26 cellular contexts compared by ENCODE assay signal in the genomic region with DNA sequence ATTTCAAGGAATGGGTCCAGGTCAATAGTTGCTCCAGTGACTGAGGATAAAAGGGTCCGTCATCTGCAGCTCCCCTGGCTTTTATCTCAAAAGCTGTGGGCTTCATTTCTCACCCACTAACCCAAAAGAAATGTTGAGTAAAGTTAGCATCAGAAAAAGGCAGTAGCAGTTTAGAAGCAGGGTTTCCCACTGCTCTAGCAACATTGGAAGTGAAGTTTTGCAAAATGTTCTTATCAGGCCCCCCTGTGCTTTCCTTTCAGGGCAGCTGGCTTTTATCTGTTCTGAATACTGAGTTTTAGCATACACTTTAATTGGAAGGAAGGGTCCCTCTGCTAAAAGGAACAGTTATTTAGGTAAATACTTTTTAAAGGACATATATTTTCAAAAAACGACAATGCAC.
"Had no signal": no experiment of that assay in that cellular context is flagged by ENCODE, and none has a peak within 500 bp of the region (broad histone marks: within the 10 kb centered on the region; RNA-seq: fewer than 3 reads in every experiment).

No MANE protein-coding gene starts in this region.

- H3K4me1 ChIP-seq: body of pancreas, colonic mucosa, esophagus squamous epithelium, gastroesophageal sphincter, heart right ventricle had no signal

- H3K27me3 ChIP-seq: body of pancreas, colonic mucosa, esophagus squamous epithelium, gastroesophageal sphincter, heart right ventricle had no signal

- H3K36me3 ChIP-seq: colonic mucosa, esophagus squamous epithelium had no signal

- DNase-seq: activated B cell treated with CpG ODN at 0.5 μM for 24 hours; activated CD4-positive, alpha-beta T cell treated with anti-CD3 and anti-CD28 coated beads for 48 hours; activated CD4-positive, alpha-beta T cell treated with anti-CD3 and anti-CD28 coated beads, Interleukin-2, amount 50 U/mL, for 1 hour; activated CD4-positive, alpha-beta T cell treated with anti-CD3 and anti-CD28 coated beads, Interleukin-2, amount 50 U/mL, for 48 hours; activated CD8-positive, alpha-beta memory T cell treated with anti-CD3 and anti-CD28 coated beads for 24 hours; activated CD8-positive, alpha-beta T cell treated with anti-CD3 and anti-CD28 coated beads for 36 hours; activated effector memory CD4-positive, alpha-beta T cell treated with Interleukin-2 at 50 U/mL for 16 hours; activated gamma-delta T cell treated with Interleukin-2 at 50 U/mL for 16 hours; activated naive CD4-positive, alpha-beta T cell treated with anti-CD3 and anti-CD28 coated beads, Interleukin-2, amount 50 U/mL, for 16 hours; activated naive CD4-positive, alpha-beta T cell treated with Interleukin-2 at 50 U/mL for 16 hours; activated T-cell treated with anti-CD3 and anti-CD28 coated beads, Interleukin-2, amount 50 U/mL, for 4 hours; amniotic stem cell; anterior cingulate cortex; body of pancreas; central memory CD4-positive, alpha-beta T cell; cerebellar nuclear complex; colonic mucosa; effector CD8-positive, alpha-beta T cell; esophagus squamous epithelium; foreskin melanocyte; heart right ventricle; T-helper 1 cell; T-helper 17 cell; T1000 had no signal

- H3K27ac ChIP-seq: body of pancreas, colonic mucosa, epithelial cell of prostate, esophagus squamous epithelium, gastroesophageal sphincter, heart right ventricle had no signal

- H3K4me3 ChIP-seq: body of pancreas, colonic mucosa, esophagus squamous epithelium, gastroesophageal sphincter, heart right ventricle had no signal

- H3K9me3 ChIP-seq: body of pancreas, colonic mucosa, esophagus squamous epithelium, gastroesophageal sphincter, heart right ventricle had no signal
